Comparison of ENCODE assay signal across 18 cellular contexts in genomic region chr12:77102123-77102522, GRCh38. TPM values are rescaled to one million over a fixed set of nuclear protein-coding genes. Genes with fewer than 3 reads are reported as not detected.
DNase-seq lines count a peak whose midpoint lies in the region; ATAC-seq and TF ChIP-seq lines count a peak whose summit lies in the region.
"Had no signal": no experiment of that assay in that cellular context is flagged by ENCODE, and none has a peak within 500 bp of the region (broad histone marks: within the 10 kb centered on the region; RNA-seq: fewer than 3 reads in every experiment).

No MANE protein-coding gene starts in this region.

- POLR2A ChIA-PET in IMR-90 (lab: Charles Lee; ENCODE audit: unreplicated experiment), result no interaction called here

- H3K9ac ChIP-seq in IMR-90 (ENCODE audit: low read depth, low read length) (no peak overlapping the region), mesenchymal stem cell (ENCODE audit: low read length) (peak overlapping the region; percentile 39)

- H4K8ac ChIP-seq in IMR-90 (ENCODE audit: low read depth in 2 of 2, low read length in 2 of 2), result no peak overlapping the region
- H4K8ac ChIP-seq in mesenchymal stem cell (ENCODE audit: low read length), result no peak overlapping the region

- H3K4me2 ChIP-seq in IMR-90 (ENCODE audit: low read depth, low read length), result no peak overlapping the region
- H3K4me2 ChIP-seq in mesenchymal stem cell (ENCODE audit: low read length, poor library complexity, severe bottlenecking), result no peak overlapping the region

- H3K23ac ChIP-seq in IMR-90 (ENCODE audit: low read depth, low read length) (no peak overlapping the region), mesenchymal stem cell (ENCODE audit: low read length in 2 of 2) (no peak overlapping the region)

- H3K27ac ChIP-seq in IMR-90 (ENCODE audit: insufficient read depth, low read length) (no peak overlapping the region), brain microvascular endothelial cell (peak overlapping the region; percentile 70), mesenchymal stem cell (ENCODE audit: low read length, poor library complexity, severe bottlenecking) (no peak overlapping the region)
- H3K27ac ChIP-seq: C4-2B, SJCRH30 had no signal

- H3K36me3 ChIP-seq in IMR-90 (ENCODE audit: control insufficient read depth, insufficient read depth, low read length) (no peaks in the 10 kb centered on the region), brain microvascular endothelial cell (replicated peaks) (no peaks in the 10 kb centered on the region), mesenchymal stem cell (ENCODE audit: control insufficient read depth in 1 of 2, insufficient read depth in 2 of 2, low read depth in 1 of 2, low read length in 2 of 2) (no peaks in the 10 kb centered on the region)
- H3K36me3 ChIP-seq: SJCRH30 had no signal

- peak overlapping the region; percentile 28 for H2BK5ac ChIP-seq in IMR-90 (ENCODE audit: low read depth, low read length, poor library complexity, severe bottlenecking)
- no peak overlapping the region for H2BK5ac ChIP-seq in mesenchymal stem cell (ENCODE audit: low read depth, low read length, poor library complexity, severe bottlenecking)

- H3K9me1 ChIP-seq in IMR-90 (ENCODE audit: insufficient read depth, low read length), result peaks cover 5% of the 10 kb centered on the region; the same call in 1 of the 2 replicates

- no peak overlapping the region for H2BK20ac ChIP-seq in IMR-90 (ENCODE audit: low read depth, low read length)

- no peak for TF ChIP-seq CTCF in IMR-90 (conservative IDR thresholded peaks at IDR 0.05; ENCODE audit: low read depth, low read length)
- no peak for TF ChIP-seq CTCF in brain microvascular endothelial cell (IDR thresholded peaks at IDR 0.05; ENCODE audit: low read depth, low read length, missing control alignments)

- CTCF ChIA-PET in IMR-90 (lab: Yijun Ruan, JAX), result interaction anchor here (1.3 kb wide), 1 partner anchor 44 kb away, joined by 3 read pairs; no protein-coding TSS in a partner anchor

- H3K4me1 ChIP-seq in IMR-90 (ENCODE audit: control insufficient read depth, insufficient read depth, low read length) (peaks cover 5% of the 10 kb centered on the region; the same call in 1 of the 2 replicates), mesenchymal stem cell (ENCODE audit: control insufficient read depth, insufficient read depth, low read depth, low read length) (no peaks in the 10 kb centered on the region)

- H2AFZ ChIP-seq in IMR-90 (replicated peaks; ENCODE audit: low read length, poor library complexity) (no peak overlapping the region), mesenchymal stem cell (ENCODE audit: low read depth, low read length) (no peak overlapping the region)

- H2BK15ac ChIP-seq in IMR-90 (ENCODE audit: low read depth, low read length) (no peak overlapping the region), mesenchymal stem cell (ENCODE audit: low read depth, poor library complexity, severe bottlenecking) (no peak overlapping the region)

- dilution Hi-C loops in IMR-90 (cut with HindIII; ENCODE audit: low sequenced_read_pairs, unreplicated experiment), result no loop called here

- DNase-seq in EH (ENCODE audit: low read depth), result peak; percentile 27
- DNase-seq in IMR-90, result no peak
- no peak for DNase-seq in brain microvascular endothelial cell
- DNase-seq in mesenchymal stem cell, result no peak
- DNase-seq in NCI-H2171 (lab: John Stamatoyannopoulos, UW), result no peak
- DNase-seq: AML-193, DMS79 treated with DMSO at 0.1 percent for 48 hours, H9, KG1, NCI-H1417 treated with DMSO at 0.1 percent for 48 hours, NCI-H187 treated with DMSO at 0.1 percent for 48 hours, NCI-H345, NCI-H524 treated with DMSO at 0.1 percent for 48 hours had no signal

- H2BK120ac ChIP-seq in IMR-90 (ENCODE audit: low read depth, low read length), result no peak overlapping the region
- H2BK120ac ChIP-seq in mesenchymal stem cell (ENCODE audit: low read depth, low read length), result no peak overlapping the region

- H4K20me1 ChIP-seq in IMR-90 (ENCODE audit: insufficient read depth, low read length), result no peaks in the 10 kb centered on the region

- H2AK9ac ChIP-seq in IMR-90 (replicated peaks; ENCODE audit: low read depth, low read length, poor library complexity), result no peak overlapping the region

- H4K91ac ChIP-seq in IMR-90 (ENCODE audit: insufficient read depth, low read depth, low read length) (no peak overlapping the region), mesenchymal stem cell (ENCODE audit: low read length) (no peak overlapping the region)

- H3K4me3 ChIP-seq in IMR-90 (ENCODE audit: insufficient read depth, low read depth, low read length) (no peak overlapping the region), brain microvascular endothelial cell (ENCODE audit: low read depth, low read length) (no peak overlapping the region), mesenchymal stem cell (ENCODE audit: insufficient read depth in 1 of 2, low read depth in 1 of 2, low read length in 2 of 2) (no peak overlapping the region)
- H3K4me3 ChIP-seq: SJCRH30 had no signal

- no peak overlapping the region for H2BK12ac ChIP-seq in mesenchymal stem cell (ENCODE audit: low read length in 2 of 2)

- H3K4ac ChIP-seq in IMR-90 (ENCODE audit: low read depth, low read length) (no peak overlapping the region), mesenchymal stem cell (ENCODE audit: low read depth in 1 of 2, low read length in 2 of 2) (no peak overlapping the region)

- H4K5ac ChIP-seq in IMR-90 (ENCODE audit: low read depth, low read length), result no peak overlapping the region

- no peaks in the 10 kb centered on the region for H3K27me3 ChIP-seq in IMR-90 (ENCODE audit: control insufficient read depth, insufficient read depth, low read length)
- no peaks in the 10 kb centered on the region for H3K27me3 ChIP-seq in brain microvascular endothelial cell (replicated peaks)
- no peaks in the 10 kb centered on the region for H3K27me3 ChIP-seq in mesenchymal stem cell (ENCODE audit: control insufficient read depth in 1 of 2, insufficient read depth in 1 of 2, low read length in 2 of 2)
- H3K27me3 ChIP-seq: SJCRH30 had no signal

- H3K79me1 ChIP-seq in IMR-90 (ENCODE audit: low read depth in 1 of 2, low read length in 2 of 2) (no peaks in the 10 kb centered on the region; a peak in 1 of 4 replicates), mesenchymal stem cell (replicated peaks; ENCODE audit: low read length, poor library complexity, severe bottlenecking) (no peaks in the 10 kb centered on the region)

- BruUV-seq in IMR-90 (replicated peaks; lab: Mats Ljungman, UMichigan), result no TSS peak

- in situ Hi-C loops in IMR-90 (cut with MboI; ENCODE audit: low sequenced_read_pairs) (no loop called here), brain microvascular endothelial cell (cut with HindIII; ENCODE audit: low pct_ligation_motif_present, low sequenced_read_pairs) (no loop called here)

- no peak overlapping the region for H2AK5ac ChIP-seq in IMR-90 (ENCODE audit: low read depth, low read length)
- no peak overlapping the region for H2AK5ac ChIP-seq in mesenchymal stem cell (ENCODE audit: low read length, severe bottlenecking)

- H3K9me3 ChIP-seq in IMR-90 (ENCODE audit: control insufficient read depth, insufficient read depth, low read length) (no peaks in the 10 kb centered on the region), mesenchymal stem cell (ENCODE audit: control insufficient read depth, low read length) (no peaks in the 10 kb centered on the region)
- H3K9me3 ChIP-seq: SJCRH30 had no signal

- no peak for TF ChIP-seq POLR2A in IMR-90 (IDR thresholded peaks at IDR 0.05; ENCODE audit: low read depth, low read length)

- H3K18ac ChIP-seq in IMR-90 (ENCODE audit: low read depth, low read length), result no peak overlapping the region
- H3K18ac ChIP-seq in mesenchymal stem cell (ENCODE audit: low read depth in 1 of 2, low read length in 2 of 2), result no peak overlapping the region

- intact Hi-C loops in IMR-90 (cut with micrococcal nuclease), result loop anchor here (2.0 to 5.0 kb wide), 2 partner anchors 21 to 35 kb away; partner anchors contain the start of gene E2F7

- WGBS in IMR-90 (ENCODE audit: extremely low coverage in 2 of 2, insufficient read length in 1 of 2), 2 experiments, result no CpG with 5 or more reads among the region's 2 CpGs
- no CpG with 5 or more reads among the region's 2 CpGs for WGBS in mesenchymal stem cell

- TF ChIP-seq RAD21 in IMR-90 (IDR thresholded peaks at IDR 0.05; ENCODE audit: low read length), result no peak

- H3K14ac ChIP-seq in IMR-90 (replicated peaks; ENCODE audit: low read depth, low read length) (no peak overlapping the region), mesenchymal stem cell (ENCODE audit: low read length in 2 of 2) (no peak overlapping the region)

- no peak for ATAC-seq in IMR-90 (ENCODE audit: low read depth)
- ATAC-seq in GM21576 (IDR thresholded peaks at IDR 0.05; ENCODE audit: unreplicated experiment), result no peak
- no peak for ATAC-seq in HG03159 (IDR thresholded peaks at IDR 0.05; ENCODE audit: unreplicated experiment)
- no peak for ATAC-seq in GM21723 (IDR thresholded peaks at IDR 0.05; ENCODE audit: unreplicated experiment)

- no peak overlapping the region for H3K56ac ChIP-seq in IMR-90 (ENCODE audit: extremely low read depth, insufficient read depth, low read length)

TF ChIP-seq in IMR-90, 13 proteins besides CTCF, POLR2A, EP300 and RAD21:
- TF ChIP-seq RCOR1 (IDR thresholded peaks at IDR 0.05; ENCODE audit: insufficient replicate concordance, low read length) (no peak), CHD1 (IDR thresholded peaks at IDR 0.05; ENCODE audit: low read depth, low read length) (no peak), ELK1 (IDR thresholded peaks at IDR 0.05; ENCODE audit: borderline replicate concordance, low read depth, low read length) (no peak), NFE2L2 (IDR thresholded peaks at IDR 0.05; ENCODE audit: low read depth, low read length) (no peak), MAZ (IDR thresholded peaks at IDR 0.05; ENCODE audit: borderline replicate concordance, low read depth, low read length) (no peak), CEBPB (IDR thresholded peaks at IDR 0.05; ENCODE audit: low read depth, low read length) (peak; percentile 89)

RNA-seq across cellular contexts. Expression of gene E2F7, which starts 36.8 kb away (rescaled TPM):
- total RNA-seq in IMR-90 (2012; rRNA removed), result 8.1 and 10.3 TPM in 2 replicates
- polyA plus RNA-seq in IMR-90 (2012; rRNA removed), result 6.0 TPM in 2 replicates
- polyA plus RNA-seq in IMR-90 (2012; cell fraction: cytosol; rRNA removed), result 1.3 and 1.8 TPM in 2 replicates
- 7.1 and 9.3 TPM in 2 replicates for polyA plus RNA-seq in IMR-90 (2012; cell fraction: nucleus; rRNA removed; ENCODE audit: low replicate concordance)
- 6.2 TPM for polyA plus RNA-seq in mesenchymal stem cell (2013, experiment 1 of 2)
- polyA plus RNA-seq in mesenchymal stem cell (2013, experiment 2 of 2), result 6.5 TPM
